1 cellular context compared by ENCODE assay signal in the genomic region with DNA sequence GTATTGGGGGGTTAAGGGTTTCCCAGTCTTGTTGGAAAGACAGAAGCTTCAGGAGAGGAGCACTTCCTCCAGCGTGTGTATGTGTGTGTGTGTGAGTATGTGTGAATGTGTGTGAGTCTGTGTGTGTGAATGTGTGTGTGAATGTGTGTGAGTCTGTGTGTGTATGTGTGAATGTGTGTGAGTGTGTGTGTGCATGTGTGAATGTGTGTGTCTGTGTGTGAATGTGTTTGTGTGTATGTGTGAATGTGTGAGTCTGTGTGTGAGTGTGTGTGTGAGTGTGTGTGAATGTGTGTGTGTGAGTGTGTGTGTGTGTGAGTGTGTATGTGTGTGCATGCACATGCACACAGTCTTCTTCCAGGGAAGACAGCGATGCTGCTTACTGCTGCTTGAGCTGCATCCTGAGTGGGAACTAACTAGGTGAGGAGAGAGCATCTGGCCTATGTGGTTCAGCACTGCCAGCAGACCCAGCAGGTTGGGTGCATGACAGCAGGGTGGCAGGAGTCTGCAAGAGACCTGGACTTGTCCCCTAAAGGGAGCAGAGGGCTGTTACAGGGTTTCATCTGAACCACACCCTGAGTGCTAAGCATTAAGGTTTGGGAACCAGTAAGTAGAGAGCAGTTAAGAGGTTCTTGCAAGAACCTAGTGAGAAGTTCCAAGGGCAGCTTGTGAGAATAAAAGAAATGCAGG.
TF ChIP-seq lines count a peak whose summit lies in the region.

No MANE protein-coding gene starts in this region.

TF ChIP-seq in HEK293, 187 proteins besides CTCF, POLR2A, EP300 and RAD21:
- TF ChIP-seq, protein P1, sequence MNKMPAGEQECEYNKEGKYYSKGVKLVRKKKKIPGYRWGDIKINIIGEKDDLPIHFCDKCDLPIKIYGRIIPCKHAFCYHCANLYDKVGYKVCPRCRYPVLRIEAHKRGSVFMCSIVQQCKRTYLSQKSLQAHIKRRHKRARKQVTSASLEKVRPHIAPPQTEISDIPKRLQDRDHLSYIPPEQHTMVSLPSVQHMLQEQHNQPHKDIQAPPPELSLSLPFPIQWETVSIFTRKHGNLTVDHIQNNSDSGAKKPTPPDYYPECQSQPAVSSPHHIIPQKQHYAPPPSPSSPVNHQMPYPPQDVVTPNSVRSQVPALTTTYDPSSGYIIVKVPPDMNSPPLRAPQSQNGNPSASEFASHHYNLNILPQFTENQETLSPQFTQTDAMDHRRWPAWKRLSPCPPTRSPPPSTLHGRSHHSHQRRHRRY (tag by site-specific recombination; IDR thresholded peaks at IDR 0.05), result no peak
- TF ChIP-seq, protein P2, sequence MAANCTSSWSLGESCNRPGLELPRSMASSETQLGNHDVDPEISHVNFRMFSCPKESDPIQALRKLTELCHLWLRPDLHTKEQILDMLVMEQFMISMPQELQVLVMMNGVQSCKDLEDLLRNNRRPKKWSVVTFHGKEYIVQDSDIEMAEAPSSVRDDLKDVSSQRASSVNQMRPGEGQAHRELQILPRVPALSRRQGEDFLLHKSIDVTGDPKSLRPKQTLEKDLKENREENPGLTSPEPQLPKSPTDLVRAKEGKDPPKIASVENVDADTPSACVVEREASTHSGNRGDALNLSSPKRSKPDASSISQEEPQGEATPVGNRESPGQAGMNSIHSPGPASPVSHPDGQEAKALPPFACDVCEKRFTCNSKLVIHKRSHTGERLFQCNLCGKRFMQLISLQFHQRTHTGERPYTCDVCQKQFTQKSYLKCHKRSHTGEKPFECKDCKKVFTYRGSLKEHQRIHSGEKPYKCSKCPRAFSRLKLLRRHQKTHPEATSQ (tag by site-specific recombination; IDR thresholded peaks at IDR 0.05), result peak; percentile 79; the same call in 1 of the 2 replicates
- TF ChIP-seq ZNF239 (tag by site-specific recombination; IDR thresholded peaks at IDR 0.05) (no peak), ZNF747 (tag by site-specific recombination; IDR thresholded peaks at IDR 0.05) (peak; percentile 79; the same call in 1 of the 2 replicates), ZNF248 (tag by site-specific recombination; IDR thresholded peaks at IDR 0.05) (0 out of 2 replicates have a peak, but pooled peaks have one; percentile 14), SALL2 (tag by site-specific recombination; IDR thresholded peaks at IDR 0.05; ENCODE audit: borderline replicate concordance) (0 out of 2 replicates have a peak, but pooled peaks have one; percentile 58), ZBTB20 (tag by site-specific recombination; IDR thresholded peaks at IDR 0.05) (0 out of 2 replicates have a peak, but pooled peaks have one; percentile 14), ZNF621 (tag by site-specific recombination; IDR thresholded peaks at IDR 0.05) (peak; percentile 95), ZNF510 (tag by site-specific recombination; IDR thresholded peaks at IDR 0.05; ENCODE audit: insufficient replicate concordance) (no peak), MYNN (tag by site-specific recombination; IDR thresholded peaks at IDR 0.05; ENCODE audit: borderline replicate concordance) (peak; percentile 34; the same call in 1 of the 2 replicates), KLF16 (tag by site-specific recombination; IDR thresholded peaks at IDR 0.05) (no peak), ZIC2 (tag by site-specific recombination; IDR thresholded peaks at IDR 0.05) (peak; percentile 47; the same call in 1 of the 2 replicates), ZNF266 (tag by site-specific recombination; IDR thresholded peaks at IDR 0.05; ENCODE audit: low read depth) (peak; percentile 12; the same call in 1 of the 2 replicates), ZNF600 (tag by site-specific recombination; IDR thresholded peaks at IDR 0.05) (0 out of 2 replicates have a peak, but pooled peaks have one; percentile 18)
- TF ChIP-seq, protein P3, sequence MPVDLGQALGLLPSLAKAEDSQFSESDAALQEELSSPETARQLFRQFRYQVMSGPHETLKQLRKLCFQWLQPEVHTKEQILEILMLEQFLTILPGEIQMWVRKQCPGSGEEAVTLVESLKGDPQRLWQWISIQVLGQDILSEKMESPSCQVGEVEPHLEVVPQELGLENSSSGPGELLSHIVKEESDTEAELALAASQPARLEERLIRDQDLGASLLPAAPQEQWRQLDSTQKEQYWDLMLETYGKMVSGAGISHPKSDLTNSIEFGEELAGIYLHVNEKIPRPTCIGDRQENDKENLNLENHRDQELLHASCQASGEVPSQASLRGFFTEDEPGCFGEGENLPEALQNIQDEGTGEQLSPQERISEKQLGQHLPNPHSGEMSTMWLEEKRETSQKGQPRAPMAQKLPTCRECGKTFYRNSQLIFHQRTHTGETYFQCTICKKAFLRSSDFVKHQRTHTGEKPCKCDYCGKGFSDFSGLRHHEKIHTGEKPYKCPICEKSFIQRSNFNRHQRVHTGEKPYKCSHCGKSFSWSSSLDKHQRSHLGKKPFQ (tag by site-specific recombination; IDR thresholded peaks at IDR 0.05), result peak; percentile 94
- TF ChIP-seq, protein P4, sequence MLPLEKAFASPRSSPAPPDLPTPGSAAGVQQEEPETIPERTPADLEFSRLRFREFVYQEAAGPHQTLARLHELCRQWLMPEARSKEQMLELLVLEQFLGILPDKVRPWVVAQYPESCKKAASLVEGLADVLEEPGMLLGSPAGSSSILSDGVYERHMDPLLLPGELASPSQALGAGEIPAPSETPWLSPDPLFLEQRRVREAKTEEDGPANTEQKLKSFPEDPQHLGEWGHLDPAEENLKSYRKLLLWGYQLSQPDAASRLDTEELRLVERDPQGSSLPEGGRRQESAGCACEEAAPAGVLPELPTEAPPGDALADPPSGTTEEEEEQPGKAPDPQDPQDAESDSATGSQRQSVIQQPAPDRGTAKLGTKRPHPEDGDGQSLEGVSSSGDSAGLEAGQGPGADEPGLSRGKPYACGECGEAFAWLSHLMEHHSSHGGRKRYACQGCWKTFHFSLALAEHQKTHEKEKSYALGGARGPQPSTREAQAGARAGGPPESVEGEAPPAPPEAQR (tag by site-specific recombination; IDR thresholded peaks at IDR 0.05), result no peak
- TF ChIP-seq, protein P5, sequence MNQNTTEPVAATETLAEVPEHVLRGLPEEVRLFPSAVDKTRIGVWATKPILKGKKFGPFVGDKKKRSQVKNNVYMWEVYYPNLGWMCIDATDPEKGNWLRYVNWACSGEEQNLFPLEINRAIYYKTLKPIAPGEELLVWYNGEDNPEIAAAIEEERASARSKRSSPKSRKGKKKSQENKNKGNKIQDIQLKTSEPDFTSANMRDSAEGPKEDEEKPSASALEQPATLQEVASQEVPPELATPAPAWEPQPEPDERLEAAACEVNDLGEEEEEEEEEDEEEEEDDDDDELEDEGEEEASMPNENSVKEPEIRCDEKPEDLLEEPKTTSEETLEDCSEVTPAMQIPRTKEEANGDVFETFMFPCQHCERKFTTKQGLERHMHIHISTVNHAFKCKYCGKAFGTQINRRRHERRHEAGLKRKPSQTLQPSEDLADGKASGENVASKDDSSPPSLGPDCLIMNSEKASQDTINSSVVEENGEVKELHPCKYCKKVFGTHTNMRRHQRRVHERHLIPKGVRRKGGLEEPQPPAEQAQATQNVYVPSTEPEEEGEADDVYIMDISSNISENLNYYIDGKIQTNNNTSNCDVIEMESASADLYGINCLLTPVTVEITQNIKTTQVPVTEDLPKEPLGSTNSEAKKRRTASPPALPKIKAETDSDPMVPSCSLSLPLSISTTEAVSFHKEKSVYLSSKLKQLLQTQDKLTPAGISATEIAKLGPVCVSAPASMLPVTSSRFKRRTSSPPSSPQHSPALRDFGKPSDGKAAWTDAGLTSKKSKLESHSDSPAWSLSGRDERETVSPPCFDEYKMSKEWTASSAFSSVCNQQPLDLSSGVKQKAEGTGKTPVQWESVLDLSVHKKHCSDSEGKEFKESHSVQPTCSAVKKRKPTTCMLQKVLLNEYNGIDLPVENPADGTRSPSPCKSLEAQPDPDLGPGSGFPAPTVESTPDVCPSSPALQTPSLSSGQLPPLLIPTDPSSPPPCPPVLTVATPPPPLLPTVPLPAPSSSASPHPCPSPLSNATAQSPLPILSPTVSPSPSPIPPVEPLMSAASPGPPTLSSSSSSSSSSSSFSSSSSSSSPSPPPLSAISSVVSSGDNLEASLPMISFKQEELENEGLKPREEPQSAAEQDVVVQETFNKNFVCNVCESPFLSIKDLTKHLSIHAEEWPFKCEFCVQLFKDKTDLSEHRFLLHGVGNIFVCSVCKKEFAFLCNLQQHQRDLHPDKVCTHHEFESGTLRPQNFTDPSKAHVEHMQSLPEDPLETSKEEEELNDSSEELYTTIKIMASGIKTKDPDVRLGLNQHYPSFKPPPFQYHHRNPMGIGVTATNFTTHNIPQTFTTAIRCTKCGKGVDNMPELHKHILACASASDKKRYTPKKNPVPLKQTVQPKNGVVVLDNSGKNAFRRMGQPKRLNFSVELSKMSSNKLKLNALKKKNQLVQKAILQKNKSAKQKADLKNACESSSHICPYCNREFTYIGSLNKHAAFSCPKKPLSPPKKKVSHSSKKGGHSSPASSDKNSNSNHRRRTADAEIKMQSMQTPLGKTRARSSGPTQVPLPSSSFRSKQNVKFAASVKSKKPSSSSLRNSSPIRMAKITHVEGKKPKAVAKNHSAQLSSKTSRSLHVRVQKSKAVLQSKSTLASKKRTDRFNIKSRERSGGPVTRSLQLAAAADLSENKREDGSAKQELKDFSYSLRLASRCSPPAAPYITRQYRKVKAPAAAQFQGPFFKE (tag by site-specific recombination; IDR thresholded peaks at IDR 0.05; ENCODE audit: borderline replicate concordance), result 0 out of 2 replicates have a peak, but pooled peaks have one; percentile 19
- TF ChIP-seq, protein P6, sequence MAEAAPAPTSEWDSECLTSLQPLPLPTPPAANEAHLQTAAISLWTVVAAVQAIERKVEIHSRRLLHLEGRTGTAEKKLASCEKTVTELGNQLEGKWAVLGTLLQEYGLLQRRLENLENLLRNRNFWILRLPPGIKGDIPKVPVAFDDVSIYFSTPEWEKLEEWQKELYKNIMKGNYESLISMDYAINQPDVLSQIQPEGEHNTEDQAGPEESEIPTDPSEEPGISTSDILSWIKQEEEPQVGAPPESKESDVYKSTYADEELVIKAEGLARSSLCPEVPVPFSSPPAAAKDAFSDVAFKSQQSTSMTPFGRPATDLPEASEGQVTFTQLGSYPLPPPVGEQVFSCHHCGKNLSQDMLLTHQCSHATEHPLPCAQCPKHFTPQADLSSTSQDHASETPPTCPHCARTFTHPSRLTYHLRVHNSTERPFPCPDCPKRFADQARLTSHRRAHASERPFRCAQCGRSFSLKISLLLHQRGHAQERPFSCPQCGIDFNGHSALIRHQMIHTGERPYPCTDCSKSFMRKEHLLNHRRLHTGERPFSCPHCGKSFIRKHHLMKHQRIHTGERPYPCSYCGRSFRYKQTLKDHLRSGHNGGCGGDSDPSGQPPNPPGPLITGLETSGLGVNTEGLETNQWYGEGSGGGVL (tag by site-specific recombination; IDR thresholded peaks at IDR 0.05), result no peak
- TF ChIP-seq, protein P7, sequence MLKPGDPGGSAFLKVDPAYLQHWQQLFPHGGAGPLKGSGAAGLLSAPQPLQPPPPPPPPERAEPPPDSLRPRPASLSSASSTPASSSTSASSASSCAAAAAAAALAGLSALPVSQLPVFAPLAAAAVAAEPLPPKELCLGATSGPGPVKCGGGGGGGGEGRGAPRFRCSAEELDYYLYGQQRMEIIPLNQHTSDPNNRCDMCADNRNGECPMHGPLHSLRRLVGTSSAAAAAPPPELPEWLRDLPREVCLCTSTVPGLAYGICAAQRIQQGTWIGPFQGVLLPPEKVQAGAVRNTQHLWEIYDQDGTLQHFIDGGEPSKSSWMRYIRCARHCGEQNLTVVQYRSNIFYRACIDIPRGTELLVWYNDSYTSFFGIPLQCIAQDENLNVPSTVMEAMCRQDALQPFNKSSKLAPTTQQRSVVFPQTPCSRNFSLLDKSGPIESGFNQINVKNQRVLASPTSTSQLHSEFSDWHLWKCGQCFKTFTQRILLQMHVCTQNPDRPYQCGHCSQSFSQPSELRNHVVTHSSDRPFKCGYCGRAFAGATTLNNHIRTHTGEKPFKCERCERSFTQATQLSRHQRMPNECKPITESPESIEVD (tag by site-specific recombination; IDR thresholded peaks at IDR 0.05), result no peak
- TF ChIP-seq, protein P8, sequence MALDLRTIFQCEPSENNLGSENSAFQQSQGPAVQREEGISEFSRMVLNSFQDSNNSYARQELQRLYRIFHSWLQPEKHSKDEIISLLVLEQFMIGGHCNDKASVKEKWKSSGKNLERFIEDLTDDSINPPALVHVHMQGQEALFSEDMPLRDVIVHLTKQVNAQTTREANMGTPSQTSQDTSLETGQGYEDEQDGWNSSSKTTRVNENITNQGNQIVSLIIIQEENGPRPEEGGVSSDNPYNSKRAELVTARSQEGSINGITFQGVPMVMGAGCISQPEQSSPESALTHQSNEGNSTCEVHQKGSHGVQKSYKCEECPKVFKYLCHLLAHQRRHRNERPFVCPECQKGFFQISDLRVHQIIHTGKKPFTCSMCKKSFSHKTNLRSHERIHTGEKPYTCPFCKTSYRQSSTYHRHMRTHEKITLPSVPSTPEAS (tag by site-specific recombination; IDR thresholded peaks at IDR 0.05), result peak; percentile 100
